In the genomic region with DNA sequence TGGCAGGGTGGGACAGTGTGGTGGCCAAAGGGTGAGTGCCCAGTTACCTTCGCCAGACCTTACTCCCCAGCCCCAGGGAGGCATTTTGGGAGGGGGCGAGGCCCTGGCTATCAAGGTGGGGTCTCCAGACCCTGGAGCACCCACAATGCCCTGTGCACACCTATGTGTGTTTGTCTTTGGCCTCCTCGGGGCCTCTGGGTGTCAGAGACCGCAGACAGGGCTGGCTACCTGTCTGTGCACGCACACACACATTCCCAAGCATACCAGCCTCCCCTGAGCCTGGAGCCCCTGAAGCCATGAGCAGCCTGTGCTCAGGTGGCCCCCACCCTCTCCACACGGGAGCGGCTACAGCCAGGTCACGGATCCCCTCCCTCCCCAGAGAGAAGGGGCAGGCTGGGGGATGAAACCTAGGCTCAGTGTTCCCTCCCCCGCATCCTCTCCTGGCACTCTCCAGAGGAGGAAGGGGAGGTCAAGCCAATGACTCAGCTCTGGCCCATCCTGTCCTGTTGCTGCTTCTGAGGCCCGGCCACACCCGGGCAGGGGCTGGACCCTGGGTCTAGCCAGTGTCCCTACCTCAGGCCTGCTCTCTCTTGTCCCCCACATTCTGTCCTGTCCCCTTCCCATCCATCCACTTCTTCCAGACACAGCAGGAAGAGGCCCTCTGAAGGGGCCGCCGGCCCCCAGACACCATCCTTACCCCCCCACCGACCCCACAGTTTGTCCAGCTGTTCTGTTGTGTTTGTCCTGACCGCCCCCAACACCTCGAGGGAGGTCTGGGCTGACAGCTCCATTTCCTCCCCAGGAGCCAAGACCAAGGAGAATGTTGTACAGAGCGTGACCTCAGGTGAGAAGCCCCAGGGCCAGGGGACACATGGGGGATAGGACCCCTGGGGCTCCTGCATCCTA, we compare ENCODE assay signal across 9 cellular contexts. TPM values are rescaled to one million over a fixed set of nuclear protein-coding genes. Genes with fewer than 3 reads are reported as not detected.
DNase-seq lines count a peak whose midpoint lies in the region; ATAC-seq and TF ChIP-seq lines count a peak whose summit lies in the region.
"Had no signal": no experiment of that assay in that cellular context is flagged by ENCODE, and none has a peak within 500 bp of the region (broad histone marks: within the 10 kb centered on the region; RNA-seq: fewer than 3 reads in every experiment).

No MANE protein-coding gene starts in this region.

- H3K36me3 ChIP-seq in lung (ENCODE audit: control insufficient read depth in 2 of 2, insufficient read depth in 2 of 2, low read length in 2 of 2) (no peaks in the 10 kb centered on the region), aorta (ENCODE audit: control insufficient read depth in 1 of 2, insufficient read depth in 2 of 2, low read length in 1 of 2) (no peaks in the 10 kb centered on the region)

- peak overlapping the region; percentile 55 to 82 for H3K27ac ChIP-seq in lung (ENCODE audit: low read depth in 1 of 2, low read length in 1 of 2)
- no peak overlapping the region for H3K27ac ChIP-seq in aorta (ENCODE audit: low read depth in 1 of 2, low read length in 2 of 2)

- TF ChIP-seq CTCF in lung (IDR thresholded peaks at IDR 0.05; ENCODE audit: control extremely low read depth, extremely low read depth): no peak

- whole genome bisulfite sequencing in lung, 2 donors: 50 to 52% methylated on average over 13 to 17 of the region's 17 CpGs
- 48 to 56% methylated on average over 16 to 17 of the region's 17 CpGs for WGBS in aorta, 2 donors

- H3K9me3 ChIP-seq in lung (ENCODE audit: control insufficient read depth in 2 of 2, insufficient read depth in 1 of 2, low read length in 1 of 2) (no peaks in the 10 kb centered on the region), aorta (ENCODE audit: control insufficient read depth, low read length) (no peaks in the 10 kb centered on the region)

- ATAC-seq in lung (ENCODE audit: insufficient read depth, low FRiP score): no peak
- ATAC-seq in aorta (ENCODE audit: low FRiP score): peak; percentile 39
- ATAC-seq in GM18909 (IDR thresholded peaks at IDR 0.05; ENCODE audit: poor library complexity, unreplicated experiment): no peak

- intact Hi-C loops in aorta (cut with DNase I): no loop called here

- no peaks in the 10 kb centered on the region for H3K27me3 ChIP-seq in lung (ENCODE audit: control insufficient read depth, insufficient read depth)
- no peaks in the 10 kb centered on the region for H3K27me3 ChIP-seq in aorta (ENCODE audit: control insufficient read depth in 1 of 2, insufficient read depth in 2 of 2, low read length in 1 of 2)

- DNase-seq in activated effector memory CD4-positive, alpha-beta T cell treated with anti-CD3 and anti-CD28 coated beads, Interleukin-2, amount 50 U/mL, for 16 hours: peak; percentile 58
- DNase-seq in activated effector memory CD4-positive, alpha-beta T cell treated with Interleukin-2 at 50 U/mL for 16 hours: no peak
- DNase-seq in dermis microvascular lymphatic vessel endothelial cell (ENCODE audit: low read depth in 2 of 2): peak; percentile 61 to 91
- no peak for DNase-seq in lung (ENCODE audit: low spot score)
- DNase-seq in aorta: peak; percentile 81 to 86
- DNase-seq in activated naive CD4-positive, alpha-beta T cell treated with Interleukin-2 at 50 U/mL for 16 hours: no peak
- DNase-seq in NCI-H2029 (lab: John Stamatoyannopoulos, UW): no peak

- H3K4me1 ChIP-seq in lung (ENCODE audit: control insufficient read depth in 2 of 2, insufficient read depth in 2 of 2, low read length in 2 of 2) (peaks cover 0 to 39% of the 10 kb centered on the region in 2 donors), aorta (ENCODE audit: control insufficient read depth in 1 of 2, insufficient read depth in 2 of 2, low read length in 2 of 2) (peaks cover 0 to 5% of the 10 kb centered on the region in 2 donors)

- no peak overlapping the region for H3K4me3 ChIP-seq in lung
- no peak overlapping the region for H3K4me3 ChIP-seq in aorta (ENCODE audit: low read length in 2 of 2)

RNA-seq across cellular contexts. Expression of gene SNCG, which starts 0.7 kb away (rescaled TPM):
- 108 and 137 TPM in 2 replicates for total RNA-seq in dermis microvascular lymphatic vessel endothelial cell
- total RNA-seq in lung: 10 to 100 TPM in 1 of 2 donors, 1 to 10 TPM in 1; 2.3 to 23.0 TPM
- 10 to 100 TPM in 1 of 2 donors, 1 to 10 TPM in 1; 5.5 to 32.8 TPM for polyA plus RNA-seq in lung
- total RNA-seq in aorta: 100 to 1,000 TPM in 1 of 2 donors, 10 to 100 TPM in 1; 70.0 to 123 TPM
- polyA plus RNA-seq in aorta: 100 to 1,000 TPM in 1 of 2 donors, 10 to 100 TPM in 1; 74.0 to 209 TPM
- total RNA-seq: SK-MEL-5 had no signal

RNA-seq across cellular contexts. Expression of gene MMRN2, which starts 1.7 kb away (rescaled TPM):
- 82.2 and 108 TPM in 2 replicates for total RNA-seq in dermis microvascular lymphatic vessel endothelial cell
- total RNA-seq in lung: 10 to 100 TPM; 42.3 to 55.3 TPM
- 10 to 100 TPM; 10.2 to 15.7 TPM for polyA plus RNA-seq in lung
- 10 to 100 TPM; 50.5 to 85.6 TPM for total RNA-seq in aorta
- polyA plus RNA-seq in aorta: 1 to 10 TPM in 1 of 2 donors, under 1 TPM in 1; 0.63 to 8.5 TPM

RNA-seq across cellular contexts. Expression of gene ADIRF, which starts 9.2 kb away (rescaled TPM):
- total RNA-seq in dermis microvascular lymphatic vessel endothelial cell (26.0 and 44.4 TPM in 2 replicates), lung (100 to 1,000 TPM in 1 of 2 donors, 10 to 100 TPM in 1; 61.4 to 171 TPM), aorta (100 to 1,000 TPM; 520 to 688 TPM)
- polyA plus RNA-seq in lung (100 to 1,000 TPM; 469 to 597 TPM), aorta (1,000 to 10,000 TPM in 1 of 2 donors, 100 to 1,000 TPM in 1; 715 to 1,837 TPM)
- total RNA-seq: SK-MEL-5 had no signal

Comparison
In these comparisons a context has a peak if more than half of its experiments do, and no peak if none do; other contexts are left out.
1. DNase-seq: peak in activated effector memory CD4-positive, alpha-beta T cell treated with anti-CD3 and anti-CD28 coated beads, Interleukin-2, amount 50 U/mL, for 16 hours (single experiment), dermis microvascular lymphatic vessel endothelial cell (2 of 2) and aorta (2 of 2); none in activated effector memory CD4-positive, alpha-beta T cell treated with Interleukin-2 at 50 U/mL for 16 hours (single experiment), lung (single experiment), activated naive CD4-positive, alpha-beta T cell treated with Interleukin-2 at 50 U/mL for 16 hours (single experiment) and NCI-H2029 (single experiment).
2. H3K27ac ChIP-seq: peak in lung (2 of 2); none in aorta (0 of 2).